In the genomic region with DNA sequence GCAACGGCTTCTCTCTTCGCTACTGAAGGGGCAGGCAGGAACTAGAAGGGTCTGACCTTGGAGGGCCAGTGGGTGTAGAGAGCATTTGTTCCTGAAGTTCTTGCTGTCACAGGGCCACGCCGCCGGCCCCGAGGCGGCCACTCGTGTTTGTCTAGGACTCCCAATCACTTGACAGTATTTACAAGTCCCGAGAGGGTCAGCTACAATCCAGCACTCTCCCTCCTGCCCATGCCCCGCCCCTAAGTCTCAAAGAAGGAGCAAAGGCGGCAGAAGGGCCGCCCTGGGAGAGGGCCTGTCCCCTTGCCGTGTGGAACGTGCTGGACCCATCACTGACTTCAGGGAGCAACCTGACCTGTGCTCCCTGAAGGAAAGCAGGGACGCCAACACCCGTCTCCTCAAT, we compare ENCODE assay signal across 18 cellular contexts.
"Had no signal": no experiment of that assay in that cellular context is flagged by ENCODE, and none has a peak within 500 bp of the region (broad histone marks: within the 10 kb centered on the region; RNA-seq: fewer than 3 reads in every experiment).

No MANE protein-coding gene starts in this region.

- H3K4me3 ChIP-seq: body of pancreas, right atrium auricular region, suprapubic skin had no signal

- H3K27me3 Mint-ChIP-seq: dendritic cell treated with granulocyte-macrophage colony-stimulating factor and Interleukin-4, amounts not matched to agents 40 ng/mL and 50 ng/mL, for 4 days had no signal

- H3K4me3 Mint-ChIP-seq: dendritic cell treated with granulocyte-macrophage colony-stimulating factor and Interleukin-4, amounts not matched to agents 40 ng/mL and 50 ng/mL, for 4 days; natural killer cell had no signal

- FAIRE-seq: islet of Langerhans, small intestine had no signal

- H3K27me3 ChIP-seq: body of pancreas, right atrium auricular region, suprapubic skin had no signal

- DNase-seq: activated CD4-positive, alpha-beta T cell treated with anti-CD3 and anti-CD28 coated beads for 1 hour; activated CD4-positive, alpha-beta T cell treated with anti-CD3 and anti-CD28 coated beads, Interleukin-2, amount 50 U/mL, for 48 hours; activated effector memory CD4-positive, alpha-beta T cell treated with anti-CD3 and anti-CD28 coated beads, Interleukin-2, amount 50 U/mL, for 16 hours; amygdala; body of pancreas; cerebellar nuclear complex; effector memory CD4-positive, alpha-beta T cell; mesenchymal stem cell; natural killer cell; small intestine; stimulated activated CD4-positive, alpha-beta T cell treated with anti-CD3 and anti-CD28 coated beads, Interleukin-4, amount 100 ng/mL, for 24 hours; stimulated activated naive CD4-positive, alpha-beta T cell treated with Interleukin-2 at 50 U/mL for 16 hours had no signal

- H3K27ac ChIP-seq: body of pancreas, right atrium auricular region, suprapubic skin had no signal

- H3K9me3 Mint-ChIP-seq: activated naive CD4-positive, alpha-beta T cell treated with anti-CD3 and anti-CD28 coated beads, Interleukin-2, amount 50 U/mL, for 72 hours; dendritic cell treated with granulocyte-macrophage colony-stimulating factor and Interleukin-4, amounts not matched to agents 40 ng/mL and 50 ng/mL, for 4 days; natural killer cell had no signal

- H3K9me3 ChIP-seq: body of pancreas, right atrium auricular region, suprapubic skin had no signal

- H3K27ac Mint-ChIP-seq: dendritic cell treated with granulocyte-macrophage colony-stimulating factor and Interleukin-4, amounts not matched to agents 40 ng/mL and 50 ng/mL, for 4 days; natural killer cell had no signal

- ATAC-seq: activated naive CD4-positive, alpha-beta T cell treated with anti-CD3 and anti-CD28 coated beads, Interleukin-2, amount 50 U/mL, for 72 hours; body of pancreas; left lobe of liver; natural killer cell had no signal
